8 cellular contexts compared by ENCODE assay signal in the genomic region with DNA sequence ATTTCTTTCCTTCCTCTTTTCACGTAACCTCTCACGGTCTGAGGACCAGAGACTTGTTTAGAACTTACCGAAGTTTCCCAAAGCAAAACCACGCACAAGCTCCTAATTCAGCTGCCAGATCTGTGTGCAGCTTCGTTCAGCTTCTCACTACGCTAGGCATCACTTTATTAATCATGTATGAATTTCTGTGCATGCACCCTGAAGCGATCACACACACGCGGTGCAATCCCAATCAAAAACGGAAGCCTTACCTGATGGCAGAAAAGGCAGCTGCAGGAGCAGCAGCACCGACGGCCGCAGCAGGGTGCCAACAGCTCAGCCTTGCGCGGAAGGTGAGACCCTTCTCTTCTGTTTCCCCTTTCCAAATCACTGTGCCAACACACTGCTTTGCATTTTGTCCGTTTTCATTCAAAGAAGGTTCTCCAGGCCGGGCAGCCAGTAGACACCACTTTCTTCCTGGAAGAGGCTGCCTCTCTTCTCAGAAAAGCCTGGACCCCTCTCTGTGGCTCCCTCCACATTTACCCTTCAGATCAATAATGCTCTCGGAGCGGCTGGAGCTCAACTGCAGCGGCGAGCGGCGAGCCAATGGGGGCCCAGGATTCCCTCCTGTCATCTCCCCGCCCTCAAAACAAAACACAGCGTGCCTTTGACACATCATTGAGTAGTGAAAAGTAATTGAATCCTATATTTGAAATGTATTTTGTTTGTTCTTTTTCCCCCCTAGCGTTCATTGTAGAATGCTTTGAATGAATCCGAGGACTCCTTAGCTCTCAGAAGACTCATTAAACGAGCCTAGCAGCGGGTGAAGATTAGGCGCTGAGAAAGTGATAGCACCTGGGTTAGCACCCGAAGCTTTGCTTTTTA. TPM values are rescaled to one million over a fixed set of nuclear protein-coding genes. Genes with fewer than 3 reads are reported as not detected.
DNase-seq lines count a peak whose midpoint lies in the region; ATAC-seq and TF ChIP-seq lines count a peak whose summit lies in the region.

A gene (minus strand): TSS at position 538 of the 864 bp plus-strand sequence.

- no TSS peak for BruUV-seq in Panc1 (replicated peaks; lab: Mats Ljungman, UMichigan)

- H3K36me3 ChIP-seq in Panc1 (ENCODE audit: control insufficient read depth, insufficient read depth, low read length) (no peaks in the 10 kb centered on the region), ascending aorta (no peaks in the 10 kb centered on the region)

- DNase-seq in GM13977 (ENCODE audit: low spot score), result peak; percentile 3
- DNase-seq in Panc1 (ENCODE audit: low read depth, low spot score), result no peak
- DNase-seq in erythroblast (lab: John Stamatoyannopoulos, UW), result peak; percentile 18 to 26
- peak; percentile 17 for DNase-seq in putamen (ENCODE audit: low spot score)
- no peak for DNase-seq in ascending aorta (ENCODE audit: low spot score in 2 of 2)
- DNase-seq in HFFc6, result no peak
- DNase-seq in HK-2 (ENCODE audit: unreplicated experiment), result no peak

- H3K4me3 ChIP-seq in Panc1 (ENCODE audit: low read depth in 2 of 2, low read length in 2 of 2) (peak within 1 kb of the TSS; percentile 38 to 60), ascending aorta (peak within 1 kb of the TSS in 1 of 2 donors; percentile 33)

- H3K27ac ChIP-seq in Panc1 (ENCODE audit: low read length) (no peak within 1 kb of the TSS), ascending aorta (no peak within 1 kb of the TSS)

- H3K4me1 Mint-ChIP-seq in HFFc6 (ENCODE audit: low read depth), result no peaks in the 10 kb centered on the region

- ATAC-seq in HG03342 (IDR thresholded peaks at IDR 0.05; ENCODE audit: unreplicated experiment) (peak; percentile 36), Panc1 (peak; percentile 84)

- H3K9me3 Mint-ChIP-seq in HFFc6, result peaks cover 20% of the 10 kb centered on the region

- TF ChIP-seq POLR2A in erythroblast (IDR thresholded peaks at IDR 0.05; ENCODE audit: low read length), result no peak

- CTCF ChIA-PET in Panc1 (lab: Charles Lee), result no interaction called here

- H3K4me1 ChIP-seq in Panc1 (ENCODE audit: control insufficient read depth, insufficient read depth, low read length), result no peaks in the 10 kb centered on the region
- no peaks in the 10 kb centered on the region for H3K4me1 ChIP-seq in ascending aorta

- in situ Hi-C loops in GM13977 (cut with MboI; ENCODE audit: low pct_unique_long_range_greater_than_20kb, low sequenced_read_pairs, unreplicated experiment), result no loop called here
- in situ Hi-C loops in Panc1 (cut with HindIII; ENCODE audit: low pct_unique_long_range_greater_than_20kb, low sequenced_read_pairs), result no loop called here

- H3K27me3 ChIP-seq in Panc1 (ENCODE audit: control insufficient read depth, insufficient read depth, low read length), result 0 out of 2 replicates have a peak, but pooled peaks cover 2% of the 10 kb centered on the region
- H3K27me3 ChIP-seq in ascending aorta, result no peaks in the 10 kb centered on the region

- H3K27ac Mint-ChIP-seq in HFFc6, result no peak within 1 kb of the TSS

- POLR2A ChIA-PET in Panc1 (lab: Charles Lee), result no interaction called here

- no peaks in the 10 kb centered on the region for H3K9me3 ChIP-seq in Panc1 (ENCODE audit: control insufficient read depth, insufficient read depth, low read depth, low read length)
- H3K9me3 ChIP-seq in ascending aorta, result no peaks in the 10 kb centered on the region

- intact Hi-C loops in Panc1 (cut with micrococcal nuclease; ENCODE audit: unreplicated experiment) (no loop called here), ascending aorta (cut with DNase I) (no loop called here)

- no peak within 1 kb of the TSS for H3K4me3 Mint-ChIP-seq in HFFc6

- peaks cover 4% of the 10 kb centered on the region; the same call in 1 of the 2 replicates for H3K36me3 Mint-ChIP-seq in HFFc6 (ENCODE audit: low read depth)

- H3K27me3 Mint-ChIP-seq in HFFc6 (ENCODE audit: insufficient read depth), result no peaks in the 10 kb centered on the region

- TF ChIP-seq CTCF in GM13977 (IDR thresholded peaks at IDR 0.05; ENCODE audit: extremely low read depth, insufficient read depth, missing control alignments) (no peak), Panc1 (IDR thresholded peaks at IDR 0.05) (no peak), ascending aorta (IDR thresholded peaks at IDR 0.05) (no peak), HFFc6 (IDR thresholded peaks at IDR 0.05) (no peak)

RNA-seq across cellular contexts. Expression of the gene that starts here (rescaled TPM):
- total RNA-seq in Panc1 (2021; ENCODE audit: unreplicated experiment), result not detected
- polyA plus RNA-seq in Panc1 (2012; ENCODE audit: insufficient read length), result not detected
- 0.11 TPM for total RNA-seq in ascending aorta
- total RNA-seq in HFFc6 (2021; fragmentation: NEBNext Ultra II Directional; extraction: Animal tissue kit (Norgen Biotek cat#: 25700)), result not detected

Comparison
In these comparisons a context has a peak if more than half of its experiments do, and no peak if none do; other contexts are left out.
1. Peak in ATAC-seq and H3K4me3 ChIP-seq in Panc1; RNA of the gene not detected or under 1 TPM.
2. DNase-seq: peak in GM13977 (single experiment), erythroblast (2 of 2) and putamen (single experiment); none in Panc1 (single experiment), ascending aorta (0 of 2), HFFc6 (single experiment) and HK-2 (single experiment).